8 cellular contexts compared by ENCODE assay signal in genomic region chr12:124910561-124911478, GRCh38. TPM values are rescaled to one million over a fixed set of nuclear protein-coding genes. Genes with fewer than 3 reads are reported as not detected.
DNase-seq lines count a peak whose midpoint lies in the region; ATAC-seq and TF ChIP-seq lines count a peak whose summit lies in the region.

No MANE protein-coding gene starts in this region.

- TF ChIP-seq POLR2A in esophagus squamous epithelium (IDR thresholded peaks at IDR 0.05) = peak; percentile 3 to 62 (median 40)

- peak overlapping the region; percentile 82 for H3K27ac ChIP-seq in RWPE2 (ENCODE audit: poor library complexity, severe bottlenecking)
- H3K27ac ChIP-seq in esophagus squamous epithelium = peak overlapping the region; percentile 25 to 68 (median 60)

- 45 to 51% methylated on average over 9 of the region's 9 CpGs for WGBS in esophagus squamous epithelium, 2 donors

- H3K4me3 ChIP-seq in RWPE2 (ENCODE audit: severe bottlenecking) = peak overlapping the region; percentile 14
- peak overlapping the region; percentile 1 to 54 (median 37) for H3K4me3 ChIP-seq in esophagus squamous epithelium

- ATAC-seq in RWPE2 (ENCODE audit: low read depth) = peak; percentile 35

- no peak for TF ChIP-seq CTCF in RWPE2 (IDR thresholded peaks at IDR 0.05; ENCODE audit: poor library complexity, severe bottlenecking)
- TF ChIP-seq CTCF in esophagus squamous epithelium (IDR thresholded peaks at IDR 0.05) = no peak

- DNase-seq in EL = peak; percentile 52
- no peak for DNase-seq in RWPE2 (ENCODE audit: low spot score)
- DNase-seq in esophagus squamous epithelium (lab: John Stamatoyannopoulos, UW) = no peak
- peak; percentile 50 for DNase-seq in renal cortical epithelial cell (ENCODE audit: low read depth)
- no peak for DNase-seq in NCI-H1436 (lab: John Stamatoyannopoulos, UW)
- DNase-seq in NCI-H2081 treated with DMSO at 0.1 percent for 48 hours (lab: John Stamatoyannopoulos, UW) = no peak
- DNase-seq in NCI-H1930 (lab: John Stamatoyannopoulos, UW) = no peak
- no peak for DNase-seq in NCI-H2029 treated with DMSO at 0.1 percent for 48 hours (lab: John Stamatoyannopoulos, UW)

- H3K27me3 ChIP-seq in RWPE2 (ENCODE audit: insufficient read depth, poor library complexity, severe bottlenecking) = no peaks in the 10 kb centered on the region
- no peaks in the 10 kb centered on the region for H3K27me3 ChIP-seq in esophagus squamous epithelium

- peaks cover 21% of the 10 kb centered on the region for H3K36me3 ChIP-seq in RWPE2 (ENCODE audit: low read depth)
- H3K36me3 ChIP-seq in esophagus squamous epithelium = peaks cover 5 to 37% (median 15%) of the 10 kb centered on the region in 3 donors

- H3K4me1 ChIP-seq in RWPE2 (ENCODE audit: insufficient read depth, poor library complexity, severe bottlenecking) (peaks cover 13% of the 10 kb centered on the region), esophagus squamous epithelium (peaks cover 10 to 65% (median 23%) of the 10 kb centered on the region in 3 donors)

- H3K9me3 ChIP-seq in RWPE2 (ENCODE audit: severe bottlenecking) = no peaks in the 10 kb centered on the region
- H3K9me3 ChIP-seq in esophagus squamous epithelium = no peaks in the 10 kb centered on the region

- intact Hi-C loops in esophagus squamous epithelium (cut with DNase I) = no loop called here

RNA-seq across cellular contexts. Expression of gene UBC, which starts 3.6 kb away (rescaled TPM):
- 1,000 to 10,000 TPM; 1,012 to 1,417 (median 1,215) TPM for total RNA-seq in esophagus squamous epithelium
- 2,164 and 2,732 TPM in 2 replicates for total RNA-seq in renal cortical epithelial cell

RNA-seq across cellular contexts. Expression of gene SCARB1, which starts 47.2 kb away (rescaled TPM):
- total RNA-seq in esophagus squamous epithelium = 1 to 10 TPM; 7.1 to 9.5 (median 8.8) TPM
- 5.2 and 10.0 TPM in 2 replicates for total RNA-seq in renal cortical epithelial cell

Comparison
In these comparisons a context has a peak if more than half of its experiments do, and no peak if none do; other contexts are left out.
1. DNase-seq: peak in EL (single experiment) and renal cortical epithelial cell (single experiment); none in RWPE2 (single experiment), esophagus squamous epithelium (single experiment), NCI-H1436 (single experiment), NCI-H2081 treated with DMSO at 0.1 percent for 48 hours (single experiment), NCI-H1930 (0 of 2) and NCI-H2029 treated with DMSO at 0.1 percent for 48 hours (single experiment).